In the genomic region with DNA sequence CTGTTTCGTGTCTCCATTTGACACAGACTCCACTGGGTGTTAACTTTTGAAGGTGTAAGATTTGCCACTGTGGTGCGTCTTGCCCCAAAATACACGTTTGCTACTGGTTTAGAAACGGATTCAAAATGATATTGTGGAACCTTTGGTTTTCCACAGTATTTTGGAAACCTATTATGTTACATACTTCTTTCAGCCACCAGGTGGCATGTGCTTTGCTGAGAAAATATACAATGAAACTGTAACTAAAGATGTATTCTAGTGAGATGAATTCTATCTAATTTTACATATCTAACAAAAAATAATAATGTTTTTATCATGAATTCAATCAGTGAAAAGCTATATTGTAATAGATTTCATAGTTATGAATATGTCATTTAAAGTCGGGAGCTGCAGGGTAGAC, we compare ENCODE assay signal across 1 cellular context.
TF ChIP-seq lines count a peak whose summit lies in the region.

No MANE protein-coding gene starts in this region.

TF ChIP-seq in GM23338, 12 proteins besides CTCF, POLR2A, EP300 and RAD21 (continued from another document):
- TF ChIP-seq, protein P1, sequence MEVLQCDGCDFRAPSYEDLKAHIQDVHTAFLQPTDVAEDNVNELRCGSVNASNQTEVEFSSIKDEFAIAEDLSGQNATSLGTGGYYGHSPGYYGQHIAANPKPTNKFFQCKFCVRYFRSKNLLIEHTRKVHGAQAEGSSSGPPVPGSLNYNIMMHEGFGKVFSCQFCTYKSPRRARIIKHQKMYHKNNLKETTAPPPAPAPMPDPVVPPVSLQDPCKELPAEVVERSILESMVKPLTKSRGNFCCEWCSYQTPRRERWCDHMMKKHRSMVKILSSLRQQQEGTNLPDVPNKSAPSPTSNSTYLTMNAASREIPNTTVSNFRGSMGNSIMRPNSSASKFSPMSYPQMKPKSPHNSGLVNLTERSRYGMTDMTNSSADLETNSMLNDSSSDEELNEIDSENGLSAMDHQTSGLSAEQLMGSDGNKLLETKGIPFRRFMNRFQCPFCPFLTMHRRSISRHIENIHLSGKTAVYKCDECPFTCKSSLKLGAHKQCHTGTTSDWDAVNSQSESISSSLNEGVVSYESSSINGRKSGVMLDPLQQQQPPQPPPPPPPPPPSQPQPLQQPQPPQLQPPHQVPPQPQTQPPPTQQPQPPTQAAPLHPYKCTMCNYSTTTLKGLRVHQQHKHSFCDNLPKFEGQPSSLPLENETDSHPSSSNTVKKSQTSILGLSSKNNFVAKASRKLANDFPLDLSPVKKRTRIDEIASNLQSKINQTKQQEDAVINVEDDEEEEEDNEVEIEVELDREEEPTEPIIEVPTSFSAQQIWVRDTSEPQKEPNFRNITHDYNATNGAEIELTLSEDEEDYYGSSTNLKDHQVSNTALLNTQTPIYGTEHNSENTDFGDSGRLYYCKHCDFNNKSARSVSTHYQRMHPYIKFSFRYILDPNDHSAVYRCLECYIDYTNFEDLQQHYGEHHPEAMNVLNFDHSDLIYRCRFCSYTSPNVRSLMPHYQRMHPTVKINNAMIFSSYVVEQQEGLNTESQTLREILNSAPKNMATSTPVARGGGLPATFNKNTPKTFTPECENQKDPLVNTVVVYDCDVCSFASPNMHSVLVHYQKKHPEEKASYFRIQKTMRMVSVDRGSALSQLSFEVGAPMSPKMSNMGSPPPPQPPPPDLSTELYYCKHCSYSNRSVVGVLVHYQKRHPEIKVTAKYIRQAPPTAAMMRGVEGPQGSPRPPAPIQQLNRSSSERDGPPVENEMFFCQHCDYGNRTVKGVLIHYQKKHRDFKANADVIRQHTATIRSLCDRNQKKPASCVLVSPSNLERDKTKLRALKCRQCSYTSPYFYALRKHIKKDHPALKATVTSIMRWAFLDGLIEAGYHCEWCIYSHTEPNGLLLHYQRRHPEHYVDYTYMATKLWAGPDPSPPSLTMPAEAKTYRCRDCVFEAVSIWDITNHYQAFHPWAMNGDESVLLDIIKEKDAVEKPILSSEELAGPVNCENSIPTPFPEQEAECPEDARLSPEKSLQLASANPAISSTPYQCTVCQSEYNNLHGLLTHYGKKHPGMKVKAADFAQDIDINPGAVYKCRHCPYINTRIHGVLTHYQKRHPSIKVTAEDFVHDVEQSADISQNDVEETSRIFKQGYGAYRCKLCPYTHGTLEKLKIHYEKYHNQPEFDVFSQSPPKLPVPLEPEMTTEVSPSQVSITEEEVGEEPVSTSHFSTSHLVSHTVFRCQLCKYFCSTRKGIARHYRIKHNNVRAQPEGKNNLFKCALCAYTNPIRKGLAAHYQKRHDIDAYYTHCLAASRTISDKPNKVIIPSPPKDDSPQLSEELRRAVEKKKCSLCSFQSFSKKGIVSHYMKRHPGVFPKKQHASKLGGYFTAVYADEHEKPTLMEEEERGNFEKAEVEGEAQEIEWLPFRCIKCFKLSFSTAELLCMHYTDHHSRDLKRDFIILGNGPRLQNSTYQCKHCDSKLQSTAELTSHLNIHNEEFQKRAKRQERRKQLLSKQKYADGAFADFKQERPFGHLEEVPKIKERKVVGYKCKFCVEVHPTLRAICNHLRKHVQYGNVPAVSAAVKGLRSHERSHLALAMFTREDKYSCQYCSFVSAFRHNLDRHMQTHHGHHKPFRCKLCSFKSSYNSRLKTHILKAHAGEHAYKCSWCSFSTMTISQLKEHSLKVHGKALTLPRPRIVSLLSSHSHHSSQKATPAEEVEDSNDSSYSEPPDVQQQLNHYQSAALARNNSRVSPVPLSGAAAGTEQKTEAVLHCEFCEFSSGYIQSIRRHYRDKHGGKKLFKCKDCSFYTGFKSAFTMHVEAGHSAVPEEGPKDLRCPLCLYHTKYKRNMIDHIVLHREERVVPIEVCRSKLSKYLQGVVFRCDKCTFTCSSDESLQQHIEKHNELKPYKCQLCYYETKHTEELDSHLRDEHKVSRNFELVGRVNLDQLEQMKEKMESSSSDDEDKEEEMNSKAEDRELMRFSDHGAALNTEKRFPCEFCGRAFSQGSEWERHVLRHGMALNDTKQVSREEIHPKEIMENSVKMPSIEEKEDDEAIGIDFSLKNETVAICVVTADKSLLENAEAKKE (CRISPR knock-in tag; IDR thresholded peaks at IDR 0.05), result no peak
- TF ChIP-seq, protein P2, sequence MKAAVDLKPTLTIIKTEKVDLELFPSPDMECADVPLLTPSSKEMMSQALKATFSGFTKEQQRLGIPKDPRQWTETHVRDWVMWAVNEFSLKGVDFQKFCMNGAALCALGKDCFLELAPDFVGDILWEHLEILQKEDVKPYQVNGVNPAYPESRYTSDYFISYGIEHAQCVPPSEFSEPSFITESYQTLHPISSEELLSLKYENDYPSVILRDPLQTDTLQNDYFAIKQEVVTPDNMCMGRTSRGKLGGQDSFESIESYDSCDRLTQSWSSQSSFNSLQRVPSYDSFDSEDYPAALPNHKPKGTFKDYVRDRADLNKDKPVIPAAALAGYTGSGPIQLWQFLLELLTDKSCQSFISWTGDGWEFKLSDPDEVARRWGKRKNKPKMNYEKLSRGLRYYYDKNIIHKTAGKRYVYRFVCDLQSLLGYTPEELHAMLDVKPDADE (IDR thresholded peaks at IDR 0.05), result no peak
- TF ChIP-seq EZH2 (IDR thresholded peaks at IDR 0.05; ENCODE audit: low read depth, unreplicated experiment) (no peak), NANOG (IDR thresholded peaks at IDR 0.05; ENCODE audit: borderline replicate concordance) (no peak), JUNB (IDR thresholded peaks at IDR 0.05; ENCODE audit: unreplicated experiment) (no peak), STAT1 (IDR thresholded peaks at IDR 0.05; ENCODE audit: unreplicated experiment) (no peak)
